ENCODE assay signal across 8 cellular contexts in genomic region chr13:32428581-32429072, GRCh38. TPM values are rescaled to one million over a fixed set of nuclear protein-coding genes. Genes with fewer than 3 reads are reported as not detected.
DNase-seq lines count a peak whose midpoint lies in the region; ATAC-seq and TF ChIP-seq lines count a peak whose summit lies in the region.

No MANE protein-coding gene starts in this region.

- H3K27ac Mint-ChIP-seq in activated naive CD8-positive, alpha-beta T cell treated with anti-CD3 and anti-CD28 coated beads, Interleukin-2, amount 10 ng/mL, durations not matched to agents 7 days and 5 days, result peak overlapping the region; percentile 97

- H3K4me3 Mint-ChIP-seq in activated naive CD8-positive, alpha-beta T cell treated with anti-CD3 and anti-CD28 coated beads, Interleukin-2, amount 10 ng/mL, durations not matched to agents 7 days and 5 days, result peak overlapping the region; percentile 96

- ATAC-seq in Right ventricle myocardium inferior (no peak), GM21723 (IDR thresholded peaks at IDR 0.05; ENCODE audit: unreplicated experiment) (no peak)
- ATAC-seq in activated naive CD8-positive, alpha-beta T cell treated with anti-CD3 and anti-CD28 coated beads, Interleukin-2, amount 10 ng/mL, durations not matched to agents 7 days and 5 days (ENCODE audit: low read depth), result no peak

- POLR2A ChIA-PET in activated naive CD8-positive, alpha-beta T cell treated with anti-CD3 and anti-CD28 coated beads, Interleukin-2, amount 10 ng/mL, durations not matched to agents 7 days and 5 days (lab: Charles Lee), result interaction anchor here (0.6 to 5.2 kb wide), 9 partner anchors 8 to 113 kb away, joined by 3 to 60 read pairs (median 4); partner anchors contain the start of genes BRCA2, N4BP2L2 and ZAR1L

- peaks cover 8% of the 10 kb centered on the region for H3K27me3 ChIP-seq in cardiac muscle cell

- no peaks in the 10 kb centered on the region for H3K27me3 Mint-ChIP-seq in activated naive CD8-positive, alpha-beta T cell treated with anti-CD3 and anti-CD28 coated beads, Interleukin-2, amount 10 ng/mL, durations not matched to agents 7 days and 5 days

- no peaks in the 10 kb centered on the region for H3K9me3 ChIP-seq in cardiac muscle cell (ENCODE audit: low read depth)

- peaks cover 4% of the 10 kb centered on the region for H3K4me1 ChIP-seq in cardiac muscle cell (ENCODE audit: low read depth)

- H3K27ac ChIP-seq in cardiac muscle cell, result no peak overlapping the region
- peak overlapping the region; percentile 83 for H3K27ac ChIP-seq in substantia nigra (ENCODE audit: low read depth, low read length, poor library complexity, severe bottlenecking)

- peaks cover 16% of the 10 kb centered on the region for H3K36me3 Mint-ChIP-seq in activated naive CD8-positive, alpha-beta T cell treated with anti-CD3 and anti-CD28 coated beads, Interleukin-2, amount 10 ng/mL, durations not matched to agents 7 days and 5 days

- TF ChIP-seq CTCF in cardiac muscle cell (IDR thresholded peaks at IDR 0.05; ENCODE audit: low read depth, low read length), result no peak

- H3K36me3 ChIP-seq in cardiac muscle cell, result peaks cover 5% of the 10 kb centered on the region

- H3K9me3 Mint-ChIP-seq in activated naive CD8-positive, alpha-beta T cell treated with anti-CD3 and anti-CD28 coated beads, Interleukin-2, amount 10 ng/mL, durations not matched to agents 7 days and 5 days, result peaks cover 3% of the 10 kb centered on the region

- peak overlapping the region; percentile 78 for H3K4me3 ChIP-seq in cardiac muscle cell

- intact Hi-C loops in Right ventricle myocardium inferior (cut with DNase I), result loop anchor here (5.0 kb wide), 2 partner anchors 109 to 116 kb away; partner anchors contain the start of gene N4BP2L2

- peaks cover 44% of the 10 kb centered on the region for H3K4me1 Mint-ChIP-seq in activated naive CD8-positive, alpha-beta T cell treated with anti-CD3 and anti-CD28 coated beads, Interleukin-2, amount 10 ng/mL, durations not matched to agents 7 days and 5 days

- DNase-seq in cardiac muscle cell (ENCODE audit: low read depth in 1 of 2, low spot score in 1 of 2) (no peak), Right ventricle myocardium inferior (ENCODE audit: missing footprints) (no peak), kidney tubule cell (ENCODE audit: low spot score) (peak; percentile 16), substantia nigra (lab: John Stamatoyannopoulos, UW) (peak in 1 of 49 donors; percentile 32), NCI-H1436 treated with DMSO at 0.1 percent for 48 hours (lab: John Stamatoyannopoulos, UW) (no peak)
- DNase-seq in activated naive CD8-positive, alpha-beta T cell treated with anti-CD3 and anti-CD28 coated beads, Interleukin-2, amount 10 ng/mL, durations not matched to agents 7 days and 5 days, result no peak
- no peak for DNase-seq in stimulated activated naive CD4-positive, alpha-beta T cell (lab: John Stamatoyannopoulos, UW)

RNA-seq across cellular contexts. Expression of gene N4BP2L1, which starts 0.7 kb away (rescaled TPM):
- total RNA-seq in cardiac muscle cell, result 2.9 and 8.9 TPM in 2 replicates
- polyA plus RNA-seq in cardiac muscle cell, result 2.0 and 8.7 TPM in 2 replicates
- total RNA-seq in Right ventricle myocardium inferior, result 4.7 TPM
- 10 to 100 TPM; 48.4 to 53.0 TPM for total RNA-seq in activated naive CD8-positive, alpha-beta T cell treated with anti-CD3 and anti-CD28 coated beads, Interleukin-2, amount 10 ng/mL, durations not matched to agents 7 days and 5 days
